Comparison of ENCODE assay signal across 31 cellular contexts in the genomic region with DNA sequence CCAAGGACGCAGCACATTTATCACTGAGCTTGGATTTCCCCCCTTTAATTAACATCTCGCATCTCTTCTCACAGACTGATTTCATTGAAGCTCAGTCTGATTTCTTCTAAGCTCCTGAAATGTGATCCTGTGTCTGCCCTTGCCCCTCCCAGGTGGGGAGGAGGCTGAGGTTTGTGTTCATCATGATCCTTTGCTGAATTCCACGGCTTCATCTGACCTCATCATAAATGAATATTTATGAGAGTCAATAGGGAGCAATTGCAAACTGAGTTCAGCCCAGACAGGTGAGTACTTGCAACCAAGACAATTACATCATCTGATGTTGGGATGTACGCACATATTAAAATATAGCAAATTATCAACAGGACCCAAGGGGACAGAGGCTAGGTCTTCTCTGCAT.
DNase-seq lines count a peak whose midpoint lies in the region; ATAC-seq, FAIRE-seq and TF ChIP-seq lines count a peak whose summit lies in the region.
"Had no signal": no experiment of that assay in that cellular context is flagged by ENCODE, and none has a peak within 500 bp of the region (broad histone marks: within the 10 kb centered on the region; RNA-seq: fewer than 3 reads in every experiment).

No MANE protein-coding gene starts in this region.

- no peak for TF ChIP-seq EP300 in HepG2 (IDR thresholded peaks at IDR 0.05; ENCODE audit: low read depth in 2 of 2, low read length in 2 of 2)
- no peak for TF ChIP-seq EP300 in HepG2 (CRISPR knock-in tag; IDR thresholded peaks at IDR 0.05; ENCODE audit: borderline replicate concordance)

- 76% methylated on average over 4 of the region's 4 CpGs for WGBS in mammary epithelial cell (ENCODE audit: low coverage, missing lambda C conversion rate)
- WGBS in pancreas, 2 donors = 42 to 44% methylated on average over 4 of the region's 4 CpGs
- WGBS in HepG2 (ENCODE audit: low lambda C conversion rate) = 72% methylated on average over 4 of the region's 4 CpGs

- in situ Hi-C loops in mammary epithelial cell (cut with MboI; ENCODE audit: low sequenced_read_pairs in 2 of 2) = no loop called here
- in situ Hi-C loops in HepG2 (cut with HindIII; ENCODE audit: extremely low pct_ligation_motif_present, low pct_unique_long_range_greater_than_20kb) = no loop called here

- no peak for FAIRE-seq in pancreas (lab: Jason Lieb, UNC)
- FAIRE-seq in HepG2 (lab: Jason Lieb, UNC) = no peak
- FAIRE-seq: G401.6, small intestine had no signal

- dilution Hi-C loops in mammary epithelial cell (cut with HindIII; ENCODE audit: low sequenced_read_pairs) = no loop called here

- no peak for TF ChIP-seq RAD21 in HepG2 (CRISPR knock-in tag; IDR thresholded peaks at IDR 0.05)

- H3K27ac ChIP-seq in mammary epithelial cell (ENCODE audit: insufficient read depth, low read depth, low read length) (no peak overlapping the region), pancreas (peak overlapping the region in 2 of 4 donors; percentile 44 to 46), HepG2 (ENCODE audit: extremely low read length, insufficient read depth, low read length) (no peak overlapping the region)
- H3K27ac ChIP-seq: colonic mucosa, left lung, neural progenitor cell, right atrium auricular region had no signal

- H3K4me3 ChIP-seq in mammary epithelial cell (replicated peaks in 1 of 3; ENCODE audit: insufficient read depth in 1 of 3, low read depth in 2 of 3, low read length in 3 of 3) (no peak overlapping the region), pancreas (no peak overlapping the region), HepG2 (replicated peaks in 1 of 3; ENCODE audit: insufficient read depth in 1 of 3, low read depth in 2 of 3, low read length in 3 of 3) (no peak overlapping the region)
- H3K4me3 ChIP-seq: colonic mucosa, left lung, neural progenitor cell, right atrium auricular region had no signal

- POLR2A ChIA-PET in HepG2 (lab: Yijun Ruan, JAX) = no interaction called here

- intact Hi-C loops in mammary epithelial cell (cut with micrococcal nuclease) = no loop called here
- intact Hi-C loops in pancreas (cut with DNase I) = no loop called here
- intact Hi-C loops in HepG2 (cut with micrococcal nuclease; ENCODE audit: unreplicated experiment) = no loop called here

- no peaks in the 10 kb centered on the region for H3K36me3 ChIP-seq in mammary epithelial cell (ENCODE audit: insufficient read depth, low read length)
- H3K36me3 ChIP-seq in pancreas = no peaks in the 10 kb centered on the region
- no peaks in the 10 kb centered on the region for H3K36me3 ChIP-seq in HepG2 (replicated peaks in 1 of 2; ENCODE audit: control insufficient read depth in 1 of 2, insufficient read depth in 2 of 2, low read length in 2 of 2)
- H3K36me3 ChIP-seq: colonic mucosa, left lung, neural progenitor cell, right atrium auricular region had no signal

- H3K9me3 ChIP-seq in mammary epithelial cell (replicated peaks; ENCODE audit: insufficient read depth, low read length) (no peaks in the 10 kb centered on the region), pancreas (no peaks in the 10 kb centered on the region), HepG2 (ENCODE audit: low read length) (no peaks in the 10 kb centered on the region)
- H3K9me3 ChIP-seq: colonic mucosa, left lung, right atrium auricular region had no signal

- no peaks in the 10 kb centered on the region for H3K4me1 ChIP-seq in mammary epithelial cell (ENCODE audit: insufficient read depth, low read length)
- H3K4me1 ChIP-seq in pancreas = peaks cover 13 to 28% (median 14%) of the 10 kb centered on the region in 3 donors
- peaks cover 58% of the 10 kb centered on the region for H3K4me1 ChIP-seq in HepG2 (ENCODE audit: insufficient read depth, low read length)
- H3K4me1 ChIP-seq: colonic mucosa, right atrium auricular region had no signal

- H3K9ac ChIP-seq in mammary epithelial cell (ENCODE audit: insufficient read depth, low read length) (no peak overlapping the region), HepG2 (ENCODE audit: insufficient read depth, low read depth, low read length) (no peak overlapping the region)
- H3K9ac ChIP-seq: neural progenitor cell had no signal

- no peak overlapping the region for H3K4me2 ChIP-seq in mammary epithelial cell (ENCODE audit: insufficient read depth, low read depth, low read length)
- H3K4me2 ChIP-seq in HepG2 (ENCODE audit: low read depth, low read length) = no peak overlapping the region
- H3K4me2 ChIP-seq: neural progenitor cell had no signal

- H3K27me3 ChIP-seq in mammary epithelial cell (ENCODE audit: insufficient read depth, low read length) = no peaks in the 10 kb centered on the region
- H3K27me3 ChIP-seq in pancreas = no peaks in the 10 kb centered on the region
- peaks cover 0 to 25% of the 10 kb centered on the region in 2 experiments; a peak in 3 of 5 replicates for H3K27me3 ChIP-seq in HepG2 (ENCODE audit: control insufficient read depth in 1 of 2, insufficient read depth in 2 of 2, low read length in 2 of 2)
- H3K27me3 ChIP-seq: colonic mucosa, left lung, neural progenitor cell, right atrium auricular region had no signal

- DNase-seq in NCI-H2107 treated with DMSO at 0.1 percent for 48 hours (lab: John Stamatoyannopoulos, UW; ENCODE audit: unreplicated experiment) (peak; percentile 23), NCI-H2107 (lab: John Stamatoyannopoulos, UW) (no peak), NCI-H510A (lab: John Stamatoyannopoulos, UW) (peak; percentile 66), mammary epithelial cell (peak; percentile 11), pancreas (no peak), HepG2 (ENCODE audit: low spot score) (no peak), HT-29 (ENCODE audit: low spot score) (no peak)
- DNase-seq: activated CD4-positive, alpha-beta T cell treated with anti-CD3 and anti-CD28 coated beads, Interleukin-2, amount 50 U/mL, for 1 hour; activated CD4-positive, CD25-positive, alpha-beta regulatory T cell; activated effector memory CD4-positive, alpha-beta T cell treated with Interleukin-2 at 50 U/mL for 16 hours; activated T-cell treated with anti-CD3 and anti-CD28 coated beads, Interleukin-2, amount 50 U/mL, for 1 hour; AML-193; amygdala; CD4-positive, alpha-beta memory T cell; colonic mucosa; effector CD4-positive, alpha-beta T cell; HCEC 1CT; left lung; mesenchymal stem cell; NCI-H1048; NCI-H226; RPMI8226; small intestine; stimulated activated CD4-positive, alpha-beta T cell treated with anti-CD3 and anti-CD28 coated beads, Interleukin-2, amount 100 ng/mL, for 24 hours; stimulated activated naive CD8-positive, alpha-beta T cell treated with anti-CD3 and anti-CD28 coated beads, Interleukin-15, Interleukin-2, amounts not matched to agents 100 U/mL and 50 U/mL, for 24 hours; T-helper 1 cell had no signal

- BruUV-seq in mammary epithelial cell (replicated peaks; lab: Mats Ljungman, UMichigan) (no TSS peak), HepG2 (replicated peaks; lab: Mats Ljungman, UMichigan) (no TSS peak)

- ATAC-seq in pancreas (peak; percentile 26 to 61 (median 48)), HepG2 (no peak), HG03159 (IDR thresholded peaks at IDR 0.05; ENCODE audit: unreplicated experiment) (no peak)
- ATAC-seq: activated naive CD4-positive, alpha-beta T cell treated with anti-CD3 and anti-CD28 coated beads, Interleukin-2, amount 50 U/mL, for 72 hours; left lung; stimulated activated naive CD8-positive, alpha-beta T cell treated with anti-CD3 and anti-CD28 coated beads, Interleukin-15, Interleukin-2, amounts not matched to agents 100 U/mL and 50 U/mL, for 24 hours had no signal

- H3K79me2 ChIP-seq in mammary epithelial cell (ENCODE audit: insufficient read depth, low read length) (no peaks in the 10 kb centered on the region), HepG2 (ENCODE audit: insufficient read depth, low read length) (no peaks in the 10 kb centered on the region)

- no peak for TF ChIP-seq CTCF in mammary epithelial cell (conservative IDR thresholded peaks at IDR 0.05 in 1 of 2, IDR thresholded peaks at IDR 0.05 in 1 of 2; ENCODE audit: extremely low read depth in 1 of 2, insufficient read depth in 1 of 2, low read depth in 1 of 2, low read length in 2 of 2)
- TF ChIP-seq CTCF in pancreas (IDR thresholded peaks at IDR 0.05) = no peak
- no peak for TF ChIP-seq CTCF in HepG2 (CRISPR knock-in tag; IDR thresholded peaks at IDR 0.05)

- CTCF ChIA-PET in mammary epithelial cell (lab: Charles Lee; ENCODE audit: low non-redundant PET) (no interaction called here), HepG2 (lab: Yijun Ruan, JAX; ENCODE audit: low intra/inter-chr PET ratio, low total read pairs) (no interaction called here)

- H2AFZ ChIP-seq in mammary epithelial cell (ENCODE audit: low read depth, low read length) = no peak overlapping the region
- H2AFZ ChIP-seq in HepG2 (ENCODE audit: low read length) = no peak overlapping the region
- H2AFZ ChIP-seq: neural progenitor cell had no signal

- TF ChIP-seq POLR2A in HepG2 (IDR thresholded peaks at IDR 0.05; ENCODE audit: insufficient read depth in 1 of 2, low read depth in 2 of 2, low read length in 2 of 2) = no peak

- H4K20me1 ChIP-seq in mammary epithelial cell (ENCODE audit: insufficient read depth, low read length) (no peaks in the 10 kb centered on the region), HepG2 (ENCODE audit: insufficient read depth, low read length) (no peaks in the 10 kb centered on the region)

TF ChIP-seq in HepG2, 621 proteins besides CTCF, POLR2A, EP300 and RAD21:
- no peak for TF ChIP-seq MAZ (IDR thresholded peaks at IDR 0.05; ENCODE audit: borderline replicate concordance, low read depth, low read length)
- no peak for TF ChIP-seq MAZ (CRISPR knock-in tag; IDR thresholded peaks at IDR 0.05; ENCODE audit: low read depth)

Comparison
In these comparisons a context has a peak if more than half of its experiments do, and no peak if none do; other contexts are left out.
1. DNase-seq: peak in NCI-H2107 treated with DMSO at 0.1 percent for 48 hours (single experiment), NCI-H510A (single experiment) and mammary epithelial cell (single experiment); none in NCI-H2107 (single experiment), pancreas (0 of 6), HepG2 (single experiment) and HT-29 (single experiment).
2. ATAC-seq: peak in pancreas (4 of 4); none in HepG2 (single experiment) and HG03159 (single experiment).